8 cellular contexts compared by ENCODE assay signal in the genomic region with DNA sequence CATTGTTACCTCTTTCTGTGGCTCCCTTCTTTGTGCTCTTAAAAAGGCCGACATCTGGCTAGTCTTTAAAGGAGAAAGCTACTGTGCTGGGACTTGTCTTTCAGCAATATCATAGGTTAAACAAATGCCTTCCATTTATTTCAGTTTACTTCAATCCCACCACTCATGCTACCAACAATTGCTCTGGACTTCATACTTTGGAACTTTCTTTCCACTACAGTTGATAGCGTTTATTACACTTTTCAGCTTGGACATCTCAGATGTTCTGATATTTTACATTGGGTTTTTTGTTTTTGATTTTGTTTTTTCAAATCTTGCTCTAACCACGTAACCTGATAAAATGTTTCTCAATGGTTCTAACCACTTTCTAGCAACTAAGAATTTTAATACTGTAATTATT. TPM values are rescaled to one million over a fixed set of nuclear protein-coding genes. Genes with fewer than 3 reads are reported as not detected.
A peak's percentile ranks its signal among the peaks of the same experiment; 100 is the strongest.
DNase-seq lines count a peak whose midpoint lies in the region; ATAC-seq and TF ChIP-seq lines count a peak whose summit lies in the region.

No MANE protein-coding gene starts in this region.

- CTCF ChIA-PET in PC-3 (lab: Charles Lee), result no interaction called here

- BruUV-seq in PC-3 (replicated peaks; lab: Mats Ljungman, UMichigan), result no TSS peak

- POLR2A ChIA-PET in PC-3 (lab: Charles Lee; ENCODE audit: unreplicated experiment), result interaction anchor here (0.6 to 0.7 kb wide), 3 partner anchors 98 to 253 kb away, joined by 3 to 11 read pairs (median 3); no protein-coding TSS in a partner anchor

- peak overlapping the region; percentile 90 for H3K9ac ChIP-seq in PC-3 (ENCODE audit: low read length)

- peak overlapping the region; percentile 95 for H3K4me2 ChIP-seq in DOHH2 (ENCODE audit: low read length)
- peak overlapping the region; percentile 81 for H3K4me2 ChIP-seq in PC-3 (ENCODE audit: low read length)

- H3K9me2 ChIP-seq in DOHH2 (replicated peaks; ENCODE audit: control insufficient read depth, low read length), result no peaks in the 10 kb centered on the region
- no peaks in the 10 kb centered on the region for H3K9me2 ChIP-seq in PC-3 (replicated peaks; ENCODE audit: low read length)

- peaks cover 37% of the 10 kb centered on the region for H3K4me1 ChIP-seq in DOHH2 (ENCODE audit: control insufficient read depth, low read length)
- peaks cover 37% of the 10 kb centered on the region for H3K4me1 ChIP-seq in PC-3 (ENCODE audit: insufficient read depth, low read length)
- H3K4me1 ChIP-seq in prostate gland (replicated peaks), result no peaks in the 10 kb centered on the region

- no peak for DNase-seq in PC-3
- DNase-seq in epithelial cell of prostate (ENCODE audit: low read depth, low spot score), result no peak
- no peak for DNase-seq in prostate gland (ENCODE audit: low spot score)
- no peak for DNase-seq in mucosa of gallbladder (ENCODE audit: low spot score)
- no peak for DNase-seq in stimulated activated CD4-positive, alpha-beta T cell treated with anti-CD3 and anti-CD28 coated beads, Interleukin-4, amount 100 ng/mL, for 24 hours
- no peak for DNase-seq in SIG-M5 treated with dmso at 0.1 percent for 504 hours (lab: John Stamatoyannopoulos, UW; ENCODE audit: unreplicated experiment)
- no peak for DNase-seq in KBM-7

- H3K36me3 ChIP-seq in DOHH2 (ENCODE audit: control insufficient read depth, low read length) (peaks cover 27% of the 10 kb centered on the region), PC-3 (ENCODE audit: low read depth, low read length) (no peaks in the 10 kb centered on the region), prostate gland (no peaks in the 10 kb centered on the region)

- ATAC-seq in PC-3, result no peak

- 34% methylated on average over 3 of the region's 3 CpGs for WGBS in prostate gland

- H3K4me3 ChIP-seq in DOHH2 (ENCODE audit: low read length) (peak overlapping the region; percentile 89), PC-3 (ENCODE audit: low read length) (peak overlapping the region; percentile 96), prostate gland (peak overlapping the region; percentile 84 to 89)

- no peak for TF ChIP-seq CTCF in DOHH2 (IDR thresholded peaks at IDR 0.05; ENCODE audit: low read depth, low read length, poor library complexity, severe bottlenecking)
- no peak for TF ChIP-seq CTCF in PC-3 (conservative IDR thresholded peaks at IDR 0.05; ENCODE audit: low read depth, low read length)
- TF ChIP-seq CTCF in prostate gland (IDR thresholded peaks at IDR 0.05), result no peak

- TF ChIP-seq POLR2A in prostate gland (IDR thresholded peaks at IDR 0.05), result no peak

- in situ Hi-C loops in KBM-7 (cut with MboI; ENCODE audit: low pct_unique_long_range_greater_than_20kb, low sequenced_read_pairs), result no loop called here

- H3F3A ChIP-seq in DOHH2 (ENCODE audit: control insufficient read depth, insufficient read depth), result no peaks in the 10 kb centered on the region
- no peaks in the 10 kb centered on the region for H3F3A ChIP-seq in PC-3 (ENCODE audit: low read length, unreplicated experiment)

- peaks cover 44% of the 10 kb centered on the region for H3K79me2 ChIP-seq in DOHH2 (ENCODE audit: control insufficient read depth, low read length)
- peaks cover 37% of the 10 kb centered on the region for H3K79me2 ChIP-seq in PC-3 (ENCODE audit: low read length)

- H3K27ac ChIP-seq in DOHH2 (ENCODE audit: low read depth, low read length) (peak overlapping the region; percentile 23; the same call in 1 of the 2 replicates), PC-3 (ENCODE audit: low read length) (peak overlapping the region; percentile 61), epithelial cell of prostate (peak overlapping the region; percentile 70), prostate gland (peak overlapping the region; percentile 92 to 98)

- no peaks in the 10 kb centered on the region for H3K27me3 ChIP-seq in DOHH2 (ENCODE audit: control insufficient read depth, low read length)
- no peaks in the 10 kb centered on the region for H3K27me3 ChIP-seq in PC-3 (ENCODE audit: low read length)
- H3K27me3 ChIP-seq in prostate gland (replicated peaks; ENCODE audit: insufficient read depth), result no peaks in the 10 kb centered on the region

- H4K20me1 ChIP-seq in DOHH2 (ENCODE audit: control insufficient read depth, insufficient read depth, low read depth, low read length) (no peaks in the 10 kb centered on the region), PC-3 (ENCODE audit: low read length) (no peaks in the 10 kb centered on the region)

- intact Hi-C loops in PC-3 (cut with micrococcal nuclease) (loop anchor here (1.0 to 10.0 kb wide), 13 partner anchors 37 to 857 kb away; no protein-coding TSS in a partner anchor), prostate gland (cut with DNase I) (loop anchor here (10.0 kb wide), 2 partner anchors 175 to 475 kb away; no protein-coding TSS in a partner anchor)

- peak overlapping the region; percentile 89 for H2AFZ ChIP-seq in PC-3 (ENCODE audit: low read length)

- no peaks in the 10 kb centered on the region for H3K9me3 ChIP-seq in DOHH2 (ENCODE audit: control insufficient read depth, insufficient read depth, low read length)
- H3K9me3 ChIP-seq in PC-3 (ENCODE audit: low read length), result no peaks in the 10 kb centered on the region
- H3K9me3 ChIP-seq in prostate gland, result no peaks in the 10 kb centered on the region

RNA-seq across cellular contexts. Expression of gene CBLB, which starts 1.2 kb away (rescaled TPM):
- total RNA-seq in PC-3 (2014; rRNA removed) (20.0 and 23.9 TPM in 2 replicates), prostate gland (10 to 100 TPM; 28.2 to 62.8 TPM), mucosa of gallbladder (33.6 TPM)

Comparison
In these comparisons a context has a peak if more than half of its experiments do, and no peak if none do; other contexts are left out.
1. H3K27ac ChIP-seq: peak in every context shown above with its lines; median percentile 95 in prostate gland; 70 in epithelial cell of prostate; 61 in PC-3; 23 in DOHH2.